ENCODE assay signal across 11 cellular contexts in genomic region chr10:72124984-72125383, GRCh38. TPM values are rescaled to one million over a fixed set of nuclear protein-coding genes. Genes with fewer than 3 reads are reported as not detected.
DNase-seq lines count a peak whose midpoint lies in the region; ATAC-seq and TF ChIP-seq lines count a peak whose summit lies in the region.
"Had no signal": no experiment of that assay in that cellular context is flagged by ENCODE, and none has a peak within 500 bp of the region (broad histone marks: within the 10 kb centered on the region; RNA-seq: fewer than 3 reads in every experiment).

No MANE protein-coding gene starts in this region.

- peaks cover 15 to 25% (median 18%) of the 10 kb centered on the region in 3 donors for H3K4me1 Mint-ChIP-seq in CD8-positive, alpha-beta memory T cell

- H3K9me3 Mint-ChIP-seq in CD8-positive, alpha-beta memory T cell = no peaks in the 10 kb centered on the region

- TF ChIP-seq CTCF in VCaP (conservative IDR thresholded peaks at IDR 0.05) = no peak
- TF ChIP-seq CTCF in foreskin fibroblast (IDR thresholded peaks at IDR 0.05; ENCODE audit: low read depth, low read length) = no peak
- no peak for TF ChIP-seq CTCF in BE2C (IDR thresholded peaks at IDR 0.05; ENCODE audit: low read depth, low read length)

- H3K4me3 ChIP-seq in foreskin fibroblast (ENCODE audit: low read depth in 1 of 2, low read length in 2 of 2) = no peak overlapping the region
- no peak overlapping the region for H3K4me3 ChIP-seq in BE2C (ENCODE audit: low read depth, low read length)
- no peak overlapping the region for H3K4me3 ChIP-seq in CD8-positive, alpha-beta memory T cell (ENCODE audit: low read length)
- H3K4me3 ChIP-seq: smooth muscle cell, testis had no signal

- peaks cover 0 to 25% (median 2%) of the 10 kb centered on the region in 3 donors for H3K36me3 Mint-ChIP-seq in CD8-positive, alpha-beta memory T cell

- H3K27ac Mint-ChIP-seq in CD8-positive, alpha-beta memory T cell = peak overlapping the region in 3 of 8 donors; percentile 10 to 43 (median 12)

- no peaks in the 10 kb centered on the region for H3K9me3 ChIP-seq in BE2C
- no peaks in the 10 kb centered on the region for H3K9me3 ChIP-seq in CD8-positive, alpha-beta memory T cell (ENCODE audit: low read length)
- H3K9me3 ChIP-seq: testis had no signal

- no peak for ATAC-seq in HG03342 (IDR thresholded peaks at IDR 0.05; ENCODE audit: unreplicated experiment)
- no peak for ATAC-seq in GM18502 (IDR thresholded peaks at IDR 0.05; ENCODE audit: poor library complexity, unreplicated experiment)

- no peaks in the 10 kb centered on the region for H3K27me3 Mint-ChIP-seq in CD8-positive, alpha-beta memory T cell

- H3K27me3 ChIP-seq in BE2C = no peaks in the 10 kb centered on the region
- no peaks in the 10 kb centered on the region for H3K27me3 ChIP-seq in CD8-positive, alpha-beta memory T cell (ENCODE audit: insufficient read depth, low read length, poor library complexity, severe bottlenecking)
- H3K27me3 ChIP-seq: testis had no signal

- H3K27ac ChIP-seq in VCaP = peak overlapping the region; percentile 59
- no peak overlapping the region for H3K27ac ChIP-seq in CD8-positive, alpha-beta memory T cell (ENCODE audit: low read depth, low read length)

- POLR2A ChIA-PET in CD8-positive, alpha-beta memory T cell (lab: Charles Lee) = no interaction called here

- CTCF ChIA-PET in CD8-positive, alpha-beta memory T cell (lab: Charles Lee) = interaction anchor here (1.0 to 5.1 kb wide), 7 partner anchors 11 to 211 kb away, joined by 3 to 57 read pairs (median 5); partner anchors contain the start of gene SPOCK2

- no peaks in the 10 kb centered on the region; the same call in 1 of the 2 replicates for H3K36me3 ChIP-seq in BE2C
- H3K36me3 ChIP-seq in CD8-positive, alpha-beta memory T cell (ENCODE audit: insufficient read depth, low read length) = no peaks in the 10 kb centered on the region

- H3K4me3 Mint-ChIP-seq in CD8-positive, alpha-beta memory T cell = no peak overlapping the region

- H3K4me1 ChIP-seq in BE2C = peaks cover 10% of the 10 kb centered on the region
- peaks cover 12% of the 10 kb centered on the region for H3K4me1 ChIP-seq in CD8-positive, alpha-beta memory T cell (ENCODE audit: insufficient read depth, low read length)

- DNase-seq in EH (ENCODE audit: low read depth) = peak; percentile 61
- peak; percentile 14 to 30 for DNase-seq in foreskin fibroblast
- DNase-seq in renal cortical epithelial cell (ENCODE audit: low read depth) = peak; percentile 91
- DNase-seq in BE2C = no peak
- no peak for DNase-seq in CD8-positive, alpha-beta memory T cell
- DNase-seq: NCI-H1048, testis had no signal

RNA-seq across cellular contexts. Expression of gene SPOCK2, which starts 36.6 kb away (rescaled TPM):
- total RNA-seq in renal cortical epithelial cell = 2.0 and 41.8 TPM in 2 replicates
- 1.4 TPM for polyA plus RNA-seq in BE2C (2012; ENCODE audit: insufficient read depth, insufficient read length, low read depth)
- 10 to 100 TPM; 63.0 to 69.2 TPM for total RNA-seq in CD8-positive, alpha-beta memory T cell
- 202 TPM for polyA plus RNA-seq in CD8-positive, alpha-beta memory T cell
- polyA plus RNA-seq: smooth muscle cell had no signal

Comparison
In these comparisons a context has a peak if more than half of its experiments do, and no peak if none do; other contexts are left out.
1. DNase-seq: peak in EH (single experiment), foreskin fibroblast (2 of 2) and renal cortical epithelial cell (single experiment); none in BE2C (single experiment) and CD8-positive, alpha-beta memory T cell (0 of 5).